In genomic region chr2:21690005-21690404, GRCh38 we compare ENCODE assay signal across 8 cellular contexts.
"Had no signal": no experiment of that assay in that cellular context is flagged by ENCODE, and none has a peak within 500 bp of the region (broad histone marks: within the 10 kb centered on the region; RNA-seq: fewer than 3 reads in every experiment).

No MANE protein-coding gene starts in this region.

- H3K36me3 ChIP-seq: HAP-1 had no signal

- H3K4me2 ChIP-seq: GM23338 had no signal

- H3K27ac ChIP-seq: GM23248 had no signal

- H3K4me3 ChIP-seq: GM23248, GM23338, HAP-1 had no signal

- H2AFZ ChIP-seq: GM23248, GM23338 had no signal

- H3K9me3 ChIP-seq: HAP-1 had no signal

- H3K9ac ChIP-seq: GM23248 had no signal

- DNase-seq: GM23248, GOT3, H7, H9, HCEC 1CT, HFFc6 had no signal
